ENCODE assay signal across 1 cellular context in genomic region chr19:21317821-21318220, GRCh38.
A peak's percentile ranks its signal among the peaks of the same experiment; 100 is the strongest.
TF ChIP-seq lines count a peak whose summit lies in the region.

No MANE protein-coding gene starts in this region.

TF ChIP-seq in H1, 55 proteins besides CTCF, POLR2A, EP300 and RAD21 (continued from another document):
- TF ChIP-seq, protein P1, sequence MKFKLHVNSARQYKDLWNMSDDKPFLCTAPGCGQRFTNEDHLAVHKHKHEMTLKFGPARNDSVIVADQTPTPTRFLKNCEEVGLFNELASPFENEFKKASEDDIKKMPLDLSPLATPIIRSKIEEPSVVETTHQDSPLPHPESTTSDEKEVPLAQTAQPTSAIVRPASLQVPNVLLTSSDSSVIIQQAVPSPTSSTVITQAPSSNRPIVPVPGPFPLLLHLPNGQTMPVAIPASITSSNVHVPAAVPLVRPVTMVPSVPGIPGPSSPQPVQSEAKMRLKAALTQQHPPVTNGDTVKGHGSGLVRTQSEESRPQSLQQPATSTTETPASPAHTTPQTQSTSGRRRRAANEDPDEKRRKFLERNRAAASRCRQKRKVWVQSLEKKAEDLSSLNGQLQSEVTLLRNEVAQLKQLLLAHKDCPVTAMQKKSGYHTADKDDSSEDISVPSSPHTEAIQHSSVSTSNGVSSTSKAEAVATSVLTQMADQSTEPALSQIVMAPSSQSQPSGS (IDR thresholded peaks at IDR 0.05; ENCODE audit: low read length), result no peak
- TF ChIP-seq SIRT6 (IDR thresholded peaks at IDR 0.05; ENCODE audit: low read length) (no peak), CHD1 (IDR thresholded peaks at IDR 0.05; ENCODE audit: low read depth, low read length) (no peak), JUND (IDR thresholded peaks at IDR 0.05; ENCODE audit: low read length) (no peak), KDM5A (IDR thresholded peaks at IDR 0.05; ENCODE audit: low read length) (no peak), POLR2AphosphoS5 (IDR thresholded peaks at IDR 0.05; ENCODE audit: low read depth, low read length) (peak; percentile 68; the same call in 1 of the 2 replicates)
- TF ChIP-seq, protein P2, sequence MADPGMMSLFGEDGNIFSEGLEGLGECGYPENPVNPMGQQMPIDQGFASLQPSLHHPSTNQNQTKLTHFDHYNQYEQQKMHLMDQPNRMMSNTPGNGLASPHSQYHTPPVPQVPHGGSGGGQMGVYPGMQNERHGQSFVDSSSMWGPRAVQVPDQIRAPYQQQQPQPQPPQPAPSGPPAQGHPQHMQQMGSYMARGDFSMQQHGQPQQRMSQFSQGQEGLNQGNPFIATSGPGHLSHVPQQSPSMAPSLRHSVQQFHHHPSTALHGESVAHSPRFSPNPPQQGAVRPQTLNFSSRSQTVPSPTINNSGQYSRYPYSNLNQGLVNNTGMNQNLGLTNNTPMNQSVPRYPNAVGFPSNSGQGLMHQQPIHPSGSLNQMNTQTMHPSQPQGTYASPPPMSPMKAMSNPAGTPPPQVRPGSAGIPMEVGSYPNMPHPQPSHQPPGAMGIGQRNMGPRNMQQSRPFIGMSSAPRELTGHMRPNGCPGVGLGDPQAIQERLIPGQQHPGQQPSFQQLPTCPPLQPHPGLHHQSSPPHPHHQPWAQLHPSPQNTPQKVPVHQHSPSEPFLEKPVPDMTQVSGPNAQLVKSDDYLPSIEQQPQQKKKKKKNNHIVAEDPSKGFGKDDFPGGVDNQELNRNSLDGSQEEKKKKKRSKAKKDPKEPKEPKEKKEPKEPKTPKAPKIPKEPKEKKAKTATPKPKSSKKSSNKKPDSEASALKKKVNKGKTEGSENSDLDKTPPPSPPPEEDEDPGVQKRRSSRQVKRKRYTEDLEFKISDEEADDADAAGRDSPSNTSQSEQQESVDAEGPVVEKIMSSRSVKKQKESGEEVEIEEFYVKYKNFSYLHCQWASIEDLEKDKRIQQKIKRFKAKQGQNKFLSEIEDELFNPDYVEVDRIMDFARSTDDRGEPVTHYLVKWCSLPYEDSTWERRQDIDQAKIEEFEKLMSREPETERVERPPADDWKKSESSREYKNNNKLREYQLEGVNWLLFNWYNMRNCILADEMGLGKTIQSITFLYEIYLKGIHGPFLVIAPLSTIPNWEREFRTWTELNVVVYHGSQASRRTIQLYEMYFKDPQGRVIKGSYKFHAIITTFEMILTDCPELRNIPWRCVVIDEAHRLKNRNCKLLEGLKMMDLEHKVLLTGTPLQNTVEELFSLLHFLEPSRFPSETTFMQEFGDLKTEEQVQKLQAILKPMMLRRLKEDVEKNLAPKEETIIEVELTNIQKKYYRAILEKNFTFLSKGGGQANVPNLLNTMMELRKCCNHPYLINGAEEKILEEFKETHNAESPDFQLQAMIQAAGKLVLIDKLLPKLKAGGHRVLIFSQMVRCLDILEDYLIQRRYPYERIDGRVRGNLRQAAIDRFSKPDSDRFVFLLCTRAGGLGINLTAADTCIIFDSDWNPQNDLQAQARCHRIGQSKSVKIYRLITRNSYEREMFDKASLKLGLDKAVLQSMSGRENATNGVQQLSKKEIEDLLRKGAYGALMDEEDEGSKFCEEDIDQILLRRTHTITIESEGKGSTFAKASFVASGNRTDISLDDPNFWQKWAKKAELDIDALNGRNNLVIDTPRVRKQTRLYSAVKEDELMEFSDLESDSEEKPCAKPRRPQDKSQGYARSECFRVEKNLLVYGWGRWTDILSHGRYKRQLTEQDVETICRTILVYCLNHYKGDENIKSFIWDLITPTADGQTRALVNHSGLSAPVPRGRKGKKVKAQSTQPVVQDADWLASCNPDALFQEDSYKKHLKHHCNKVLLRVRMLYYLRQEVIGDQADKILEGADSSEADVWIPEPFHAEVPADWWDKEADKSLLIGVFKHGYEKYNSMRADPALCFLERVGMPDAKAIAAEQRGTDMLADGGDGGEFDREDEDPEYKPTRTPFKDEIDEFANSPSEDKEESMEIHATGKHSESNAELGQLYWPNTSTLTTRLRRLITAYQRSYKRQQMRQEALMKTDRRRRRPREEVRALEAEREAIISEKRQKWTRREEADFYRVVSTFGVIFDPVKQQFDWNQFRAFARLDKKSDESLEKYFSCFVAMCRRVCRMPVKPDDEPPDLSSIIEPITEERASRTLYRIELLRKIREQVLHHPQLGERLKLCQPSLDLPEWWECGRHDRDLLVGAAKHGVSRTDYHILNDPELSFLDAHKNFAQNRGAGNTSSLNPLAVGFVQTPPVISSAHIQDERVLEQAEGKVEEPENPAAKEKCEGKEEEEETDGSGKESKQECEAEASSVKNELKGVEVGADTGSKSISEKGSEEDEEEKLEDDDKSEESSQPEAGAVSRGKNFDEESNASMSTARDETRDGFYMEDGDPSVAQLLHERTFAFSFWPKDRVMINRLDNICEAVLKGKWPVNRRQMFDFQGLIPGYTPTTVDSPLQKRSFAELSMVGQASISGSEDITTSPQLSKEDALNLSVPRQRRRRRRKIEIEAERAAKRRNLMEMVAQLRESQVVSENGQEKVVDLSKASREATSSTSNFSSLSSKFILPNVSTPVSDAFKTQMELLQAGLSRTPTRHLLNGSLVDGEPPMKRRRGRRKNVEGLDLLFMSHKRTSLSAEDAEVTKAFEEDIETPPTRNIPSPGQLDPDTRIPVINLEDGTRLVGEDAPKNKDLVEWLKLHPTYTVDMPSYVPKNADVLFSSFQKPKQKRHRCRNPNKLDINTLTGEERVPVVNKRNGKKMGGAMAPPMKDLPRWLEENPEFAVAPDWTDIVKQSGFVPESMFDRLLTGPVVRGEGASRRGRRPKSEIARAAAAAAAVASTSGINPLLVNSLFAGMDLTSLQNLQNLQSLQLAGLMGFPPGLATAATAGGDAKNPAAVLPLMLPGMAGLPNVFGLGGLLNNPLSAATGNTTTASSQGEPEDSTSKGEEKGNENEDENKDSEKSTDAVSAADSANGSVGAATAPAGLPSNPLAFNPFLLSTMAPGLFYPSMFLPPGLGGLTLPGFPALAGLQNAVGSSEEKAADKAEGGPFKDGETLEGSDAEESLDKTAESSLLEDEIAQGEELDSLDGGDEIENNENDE (IDR thresholded peaks at IDR 0.05; ENCODE audit: insufficient replicate concordance, low read length), result no peak
